Comparison of ENCODE assay signal across 13 cellular contexts in genomic region chr10:63611078-63611477, GRCh38.
A peak's percentile ranks its signal among the peaks of the same experiment; 100 is the strongest.
DNase-seq lines count a peak whose midpoint lies in the region; TF ChIP-seq lines count a peak whose summit lies in the region.
"Had no signal": no experiment of that assay in that cellular context is flagged by ENCODE, and none has a peak within 500 bp of the region (broad histone marks: within the 10 kb centered on the region; RNA-seq: fewer than 3 reads in every experiment).

No MANE protein-coding gene starts in this region.

- H3K4me1 Mint-ChIP-seq in Calu3 (ENCODE audit: low read depth, unreplicated experiment): peaks cover 6% of the 10 kb centered on the region

- H3K9me3 ChIP-seq in mammary epithelial cell (replicated peaks; ENCODE audit: insufficient read depth, low read length): no peaks in the 10 kb centered on the region
- no peaks in the 10 kb centered on the region for H3K9me3 ChIP-seq in mesenchymal stem cell (ENCODE audit: control insufficient read depth, low read length)
- H3K9me3 ChIP-seq: tibial nerve had no signal

- H4K91ac ChIP-seq in mesenchymal stem cell (ENCODE audit: low read length): no peak overlapping the region

- H4K20me1 ChIP-seq in mammary epithelial cell (ENCODE audit: insufficient read depth, low read length): no peaks in the 10 kb centered on the region

- H3K9ac ChIP-seq in mammary epithelial cell (ENCODE audit: insufficient read depth, low read length) (no peak overlapping the region), mesenchymal stem cell (ENCODE audit: low read length) (peak overlapping the region; percentile 65)

- H3K4me1 ChIP-seq in mammary epithelial cell (ENCODE audit: insufficient read depth, low read length) (peaks cover 6% of the 10 kb centered on the region), mesenchymal stem cell (ENCODE audit: control insufficient read depth, insufficient read depth, low read depth, low read length) (no peaks in the 10 kb centered on the region)

- H3K79me2 ChIP-seq in mammary epithelial cell (ENCODE audit: insufficient read depth, low read length): no peaks in the 10 kb centered on the region
- H3K79me2 ChIP-seq: hepatocyte had no signal

- 63% methylated on average over 2 of the region's 2 CpGs for WGBS in mammary epithelial cell (ENCODE audit: low coverage, missing lambda C conversion rate)
- no CpG with 5 or more reads among the region's 2 CpGs for WGBS in mesenchymal stem cell

- peaks cover 12% of the 10 kb centered on the region for H3K36me3 Mint-ChIP-seq in Calu3 (ENCODE audit: insufficient read depth, unreplicated experiment)

- BruUV-seq in Calu3 (replicated peaks; lab: Mats Ljungman, UMichigan): no TSS peak
- no TSS peak for BruUV-seq in mammary epithelial cell (replicated peaks; lab: Mats Ljungman, UMichigan)

- no peaks in the 10 kb centered on the region for H3K27me3 Mint-ChIP-seq in Calu3 (ENCODE audit: unreplicated experiment)
- H3K27me3 Mint-ChIP-seq: activated CD4-positive, alpha-beta T cell treated with anti-CD3 and anti-CD28 coated beads, Interleukin-2, amount 10 ng/mL, durations not matched to agents 7 days and 5 days; naive thymus-derived CD8-positive, alpha-beta T cell; T-helper 17 cell had no signal

- H2BK12ac ChIP-seq in mesenchymal stem cell (ENCODE audit: low read length in 2 of 2): no peak overlapping the region

- CTCF ChIA-PET in Calu3 (lab: Charles Lee) (interaction anchor here (0.7 to 1.3 kb wide), 3 partner anchors 23 to 356 kb away, joined by 3 to 6 read pairs (median 3); no protein-coding TSS in a partner anchor), mammary epithelial cell (lab: Charles Lee; ENCODE audit: low non-redundant PET) (no interaction called here)

- H3K4me3 ChIP-seq in mammary epithelial cell (replicated peaks in 1 of 3; ENCODE audit: insufficient read depth in 1 of 3, low read depth in 2 of 3, low read length in 3 of 3) (no peak overlapping the region), mesenchymal stem cell (ENCODE audit: insufficient read depth in 1 of 2, low read depth in 1 of 2, low read length in 2 of 2) (no peak overlapping the region)
- H3K4me3 ChIP-seq: hepatocyte, tibial nerve had no signal

- no peaks in the 10 kb centered on the region for H3K27me3 ChIP-seq in mammary epithelial cell (ENCODE audit: insufficient read depth, low read length)
- no peaks in the 10 kb centered on the region for H3K27me3 ChIP-seq in mesenchymal stem cell (ENCODE audit: control insufficient read depth in 1 of 2, insufficient read depth in 1 of 2, low read length in 2 of 2)
- H3K27me3 ChIP-seq: hepatocyte, tibial nerve had no signal

- no peak overlapping the region for H2BK15ac ChIP-seq in mesenchymal stem cell (ENCODE audit: low read depth, poor library complexity, severe bottlenecking)

- no peak overlapping the region for H2BK120ac ChIP-seq in mesenchymal stem cell (ENCODE audit: low read depth, low read length)

- DNase-seq in Calu3: no peak
- peak; percentile 68 for DNase-seq in HCEC 1CT
- peak; percentile 41 for DNase-seq in mammary epithelial cell
- peak; percentile 33 for DNase-seq in mesenchymal stem cell
- DNase-seq in SIG-M5 (lab: John Stamatoyannopoulos, UW): no peak
- no peak for DNase-seq in NCI-H2029 treated with DMSO at 0.1 percent for 48 hours (lab: John Stamatoyannopoulos, UW)
- no peak for DNase-seq in DMS 273 treated with DMSO at 0.1 percent for 48 hours (lab: John Stamatoyannopoulos, UW)
- DNase-seq: activated CD4-positive, alpha-beta T cell treated with anti-CD3 and anti-CD28 coated beads, Interleukin-2, amount 10 ng/mL, durations not matched to agents 7 days and 5 days; DND-41; naive thymus-derived CD8-positive, alpha-beta T cell; T-helper 17 cell had no signal

- no peak overlapping the region for H3K27ac ChIP-seq in mammary epithelial cell (ENCODE audit: insufficient read depth, low read depth, low read length)
- no peak overlapping the region for H3K27ac ChIP-seq in mesenchymal stem cell (ENCODE audit: low read length, poor library complexity, severe bottlenecking)
- H3K27ac ChIP-seq: hepatocyte, tibial nerve had no signal

- intact Hi-C loops in Calu3 (cut with micrococcal nuclease; ENCODE audit: unreplicated experiment) (no loop called here), mammary epithelial cell (cut with micrococcal nuclease) (no loop called here)

- no peak overlapping the region for H4K8ac ChIP-seq in mesenchymal stem cell (ENCODE audit: low read length)

- H2AFZ ChIP-seq in mammary epithelial cell (ENCODE audit: low read depth, low read length) (no peak overlapping the region), mesenchymal stem cell (ENCODE audit: low read depth, low read length) (no peak overlapping the region)
- H2AFZ ChIP-seq: hepatocyte had no signal

- H2BK5ac ChIP-seq in mesenchymal stem cell (ENCODE audit: low read depth, low read length, poor library complexity, severe bottlenecking): no peak overlapping the region

- no peak overlapping the region for H2AK5ac ChIP-seq in mesenchymal stem cell (ENCODE audit: low read length, severe bottlenecking)

- peak overlapping the region; percentile 36 for H3K27ac Mint-ChIP-seq in Calu3 (ENCODE audit: unreplicated experiment)
- H3K27ac Mint-ChIP-seq: activated CD4-positive, alpha-beta T cell treated with anti-CD3 and anti-CD28 coated beads, Interleukin-2, amount 10 ng/mL, durations not matched to agents 7 days and 5 days; naive thymus-derived CD8-positive, alpha-beta T cell; T-helper 17 cell had no signal

- no peak overlapping the region for H3K4me2 ChIP-seq in mammary epithelial cell (ENCODE audit: insufficient read depth, low read depth, low read length)
- no peak overlapping the region for H3K4me2 ChIP-seq in mesenchymal stem cell (ENCODE audit: low read length, poor library complexity, severe bottlenecking)
- H3K4me2 ChIP-seq: hepatocyte had no signal

- H3K18ac ChIP-seq in mesenchymal stem cell (ENCODE audit: low read depth in 1 of 2, low read length in 2 of 2): no peak overlapping the region

- H3K36me3 ChIP-seq in mammary epithelial cell (ENCODE audit: insufficient read depth, low read length): peaks cover 11% of the 10 kb centered on the region
- H3K36me3 ChIP-seq in mesenchymal stem cell (ENCODE audit: control insufficient read depth in 1 of 2, insufficient read depth in 2 of 2, low read depth in 1 of 2, low read length in 2 of 2): peaks cover 9 to 10% of the 10 kb centered on the region in 2 experiments

- TF ChIP-seq CTCF in Calu3 (IDR thresholded peaks at IDR 0.05; ENCODE audit: unreplicated experiment): no peak
- no peak for TF ChIP-seq CTCF in mammary epithelial cell (conservative IDR thresholded peaks at IDR 0.05 in 1 of 2, IDR thresholded peaks at IDR 0.05 in 1 of 2; ENCODE audit: extremely low read depth in 1 of 2, insufficient read depth in 1 of 2, low read depth in 1 of 2, low read length in 2 of 2)

- peaks cover 9% of the 10 kb centered on the region for H3K79me1 ChIP-seq in mesenchymal stem cell (replicated peaks; ENCODE audit: low read length, poor library complexity, severe bottlenecking)

- in situ Hi-C loops in mammary epithelial cell (cut with MboI; ENCODE audit: low sequenced_read_pairs in 2 of 2): no loop called here

- no peak overlapping the region for H3K4ac ChIP-seq in mesenchymal stem cell (ENCODE audit: low read depth in 1 of 2, low read length in 2 of 2)

- H3K9me3 Mint-ChIP-seq in Calu3 (ENCODE audit: low read depth, unreplicated experiment): no peaks in the 10 kb centered on the region
- H3K9me3 Mint-ChIP-seq: activated CD4-positive, alpha-beta T cell treated with anti-CD3 and anti-CD28 coated beads, Interleukin-2, amount 10 ng/mL, durations not matched to agents 7 days and 5 days; naive thymus-derived CD8-positive, alpha-beta T cell had no signal

- no peak overlapping the region for H3K23ac ChIP-seq in mesenchymal stem cell (ENCODE audit: low read length in 2 of 2)

- no peak overlapping the region for H3K4me3 Mint-ChIP-seq in Calu3 (ENCODE audit: low read depth, unreplicated experiment)
- H3K4me3 Mint-ChIP-seq: activated CD4-positive, alpha-beta T cell treated with anti-CD3 and anti-CD28 coated beads, Interleukin-2, amount 10 ng/mL, durations not matched to agents 7 days and 5 days; naive thymus-derived CD8-positive, alpha-beta T cell; T-helper 17 cell had no signal

- H3K14ac ChIP-seq in mesenchymal stem cell (ENCODE audit: low read length in 2 of 2): no peak overlapping the region

- dilution Hi-C loops in mammary epithelial cell (cut with HindIII; ENCODE audit: low sequenced_read_pairs): no loop called here

Comparison
In these comparisons a context has a peak if more than half of its experiments do, and no peak if none do; other contexts are left out.
1. DNase-seq: peak in HCEC 1CT (single experiment), mammary epithelial cell (single experiment) and mesenchymal stem cell (single experiment); none in Calu3 (single experiment), SIG-M5 (single experiment), NCI-H2029 treated with DMSO at 0.1 percent for 48 hours (single experiment) and DMS 273 treated with DMSO at 0.1 percent for 48 hours (single experiment).